18 cellular contexts compared by ENCODE assay signal in the genomic region with DNA sequence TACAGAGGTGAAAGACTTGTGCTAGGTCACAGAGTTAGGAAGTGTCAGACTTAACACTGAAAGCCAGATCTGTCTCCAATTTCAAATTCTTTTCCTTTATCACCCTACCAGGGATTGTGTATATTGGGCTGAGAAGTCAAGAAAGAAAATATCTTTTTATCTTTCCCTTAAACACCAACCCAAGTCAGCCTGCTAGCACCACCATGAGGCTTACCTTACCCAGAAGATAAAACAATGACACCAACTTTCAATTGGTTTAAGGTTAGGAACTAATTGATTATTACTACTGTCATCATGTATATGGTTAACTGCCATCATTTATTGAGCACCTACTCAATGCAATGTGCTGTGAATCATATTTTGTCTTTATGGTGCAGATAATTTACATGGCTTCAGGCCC.
A peak's percentile ranks its signal among the peaks of the same experiment; 100 is the strongest.
DNase-seq lines count a peak whose midpoint lies in the region; ATAC-seq and TF ChIP-seq lines count a peak whose summit lies in the region.
"Had no signal": no experiment of that assay in that cellular context is flagged by ENCODE, and none has a peak within 500 bp of the region (broad histone marks: within the 10 kb centered on the region; RNA-seq: fewer than 3 reads in every experiment).

No MANE protein-coding gene starts in this region.

- DNase-seq in GM10248 (ENCODE audit: extremely low spot score) (no peak), astrocyte of the cerebellum (ENCODE audit: low read depth) (no peak), epithelial cell of proximal tubule (ENCODE audit: low read depth) (no peak), osteoblast (ENCODE audit: insufficient read length, low spot score, missing footprints) (no peak), germinal center (ENCODE audit: low spot score) (no peak), D341Med (ENCODE audit: low spot score) (no peak)
- no peak for DNase-seq in activated CD8-positive, alpha-beta memory T cell treated with anti-CD3 and anti-CD28 coated beads for 24 hours
- DNase-seq: CD4-positive, CD25-positive, alpha-beta regulatory T cell; DMS53; KBM-7; MV-4-11; NCI-H1417; NCI-H2029; NCI-H510A treated with DMSO at 0.1 percent for 48 hours; Peyer's patch; SHP77 treated with DMSO at 0.1 percent for 48 hours had no signal

- H3K4me2 ChIP-seq in osteoblast (ENCODE audit: insufficient read depth, low read length), result no peak overlapping the region
- H3K4me2 ChIP-seq: GM23338 had no signal

- no peak overlapping the region for H2AFZ ChIP-seq in osteoblast (ENCODE audit: low read length)
- H2AFZ ChIP-seq: GM23338 had no signal

- no peaks in the 10 kb centered on the region for H3K9me3 ChIP-seq in osteoblast (ENCODE audit: low read depth, low read length)
- H3K9me3 ChIP-seq: Peyer's patch had no signal

- ATAC-seq in GM19395 (IDR thresholded peaks at IDR 0.05; ENCODE audit: unreplicated experiment), result no peak
- ATAC-seq: GM23338 had no signal

- peak; percentile 28 for TF ChIP-seq CTCF in GM10248 (IDR thresholded peaks at IDR 0.05; ENCODE audit: control extremely low read depth, extremely low read depth, low read depth, missing control alignments)
- peak; percentile 27 for TF ChIP-seq CTCF in astrocyte of the cerebellum (IDR thresholded peaks at IDR 0.05; ENCODE audit: low read depth, low read length, missing control alignments)
- TF ChIP-seq CTCF in epithelial cell of proximal tubule (conservative IDR thresholded peaks at IDR 0.05; ENCODE audit: low read depth, low read length), result peak; percentile 50
- TF ChIP-seq CTCF in osteoblast (IDR thresholded peaks at IDR 0.05; ENCODE audit: extremely low read depth, low read depth, low read length), result peak; percentile 46

- H3K27ac ChIP-seq in osteoblast (ENCODE audit: low read depth, low read length), result no peak overlapping the region
- H3K27ac ChIP-seq: Peyer's patch had no signal

- H4K20me1 ChIP-seq in osteoblast (ENCODE audit: insufficient read depth, low read length), result no peaks in the 10 kb centered on the region

- H3K4me3 ChIP-seq in astrocyte of the cerebellum (ENCODE audit: low read depth, low read length) (no peak overlapping the region), epithelial cell of proximal tubule (ENCODE audit: low read depth, low read length) (no peak overlapping the region), osteoblast (ENCODE audit: insufficient read depth, low read length) (no peak overlapping the region)
- H3K4me3 ChIP-seq: GM23338, Peyer's patch had no signal

- H3K79me2 ChIP-seq in osteoblast (ENCODE audit: insufficient read depth, low read length), result no peaks in the 10 kb centered on the region

- H3K4me1 ChIP-seq in osteoblast (ENCODE audit: insufficient read depth, low read length), result no peaks in the 10 kb centered on the region
- H3K4me1 ChIP-seq: Peyer's patch had no signal

- POLR2A ChIA-PET in GM10248 (lab: Yijun Ruan, JAX), result no interaction called here

- CTCF ChIA-PET in GM10248 (lab: Yijun Ruan, JAX), result interaction anchor here (1.1 to 1.3 kb wide), 2 partner anchors 8 to 163 kb away, joined by 5 to 6 read pairs; no protein-coding TSS in a partner anchor

- in situ Hi-C loops in astrocyte of the cerebellum (cut with HindIII; ENCODE audit: low sequenced_read_pairs), result no loop called here

- H3K36me3 ChIP-seq in osteoblast (ENCODE audit: insufficient read depth, low read length), result no peaks in the 10 kb centered on the region
- H3K36me3 ChIP-seq: Peyer's patch had no signal

- no peaks in the 10 kb centered on the region for H3K27me3 ChIP-seq in osteoblast (ENCODE audit: insufficient read depth, low read length)
- H3K27me3 ChIP-seq: Peyer's patch had no signal
